ENCODE assay signal across 1 cellular context in the genomic region with DNA sequence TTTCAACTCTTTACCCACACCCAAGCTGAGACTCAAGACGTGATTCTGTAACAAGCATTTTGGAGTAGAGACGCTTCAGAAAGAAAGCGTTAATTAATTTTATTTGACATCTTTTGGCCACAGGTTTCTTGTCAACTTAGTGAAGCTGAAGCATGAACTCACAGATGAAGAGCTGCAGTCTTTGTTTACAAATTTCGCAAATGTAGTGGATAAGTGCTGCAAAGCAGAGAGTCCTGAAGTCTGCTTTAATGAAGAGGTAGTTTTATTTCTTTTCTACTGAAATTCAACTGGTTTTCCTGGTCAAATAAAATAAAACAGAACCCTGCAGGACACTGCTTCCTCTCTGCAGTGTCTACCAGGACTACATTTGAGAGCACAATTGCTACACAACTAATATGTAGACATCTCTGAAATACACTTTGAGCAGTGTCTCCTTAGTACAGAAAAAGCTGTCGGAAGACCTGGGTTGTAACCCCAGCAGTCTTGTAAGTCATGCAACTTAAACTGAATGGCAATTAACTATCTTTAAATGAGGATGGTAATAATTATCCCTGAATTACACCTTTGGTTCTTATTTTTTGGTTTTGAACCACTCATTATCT.
TF ChIP-seq lines count a peak whose summit lies in the region.

No MANE protein-coding gene starts in this region.

TF ChIP-seq in GM23338, 12 proteins besides CTCF, POLR2A, EP300 and RAD21 (continued from another document):
- no peak for TF ChIP-seq ZNF462 (CRISPR knock-in tag; IDR thresholded peaks at IDR 0.05)
- no peak for TF ChIP-seq STAT1 (IDR thresholded peaks at IDR 0.05; ENCODE audit: unreplicated experiment)
- TF ChIP-seq EZH2phosphoT487 (IDR thresholded peaks at IDR 0.05; ENCODE audit: unreplicated experiment) = no peak
- TF ChIP-seq ZNF331 (CRISPR knock-in tag; IDR thresholded peaks at IDR 0.05; ENCODE audit: low read depth) = no peak
- TF ChIP-seq POLR2AphosphoS5 (IDR thresholded peaks at IDR 0.05; ENCODE audit: low read depth) = no peak
- TF ChIP-seq ZNF114 (CRISPR knock-in tag; IDR thresholded peaks at IDR 0.05) = no peak
- TF ChIP-seq, protein P1, sequence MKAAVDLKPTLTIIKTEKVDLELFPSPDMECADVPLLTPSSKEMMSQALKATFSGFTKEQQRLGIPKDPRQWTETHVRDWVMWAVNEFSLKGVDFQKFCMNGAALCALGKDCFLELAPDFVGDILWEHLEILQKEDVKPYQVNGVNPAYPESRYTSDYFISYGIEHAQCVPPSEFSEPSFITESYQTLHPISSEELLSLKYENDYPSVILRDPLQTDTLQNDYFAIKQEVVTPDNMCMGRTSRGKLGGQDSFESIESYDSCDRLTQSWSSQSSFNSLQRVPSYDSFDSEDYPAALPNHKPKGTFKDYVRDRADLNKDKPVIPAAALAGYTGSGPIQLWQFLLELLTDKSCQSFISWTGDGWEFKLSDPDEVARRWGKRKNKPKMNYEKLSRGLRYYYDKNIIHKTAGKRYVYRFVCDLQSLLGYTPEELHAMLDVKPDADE (IDR thresholded peaks at IDR 0.05) = no peak
